In genomic region chr4:186128842-186129241, GRCh38 we compare ENCODE assay signal across 19 cellular contexts. TPM values are rescaled to one million over a fixed set of nuclear protein-coding genes. Genes with fewer than 3 reads are reported as not detected.
DNase-seq lines count a peak whose midpoint lies in the region; FAIRE-seq and TF ChIP-seq lines count a peak whose summit lies in the region.
"Had no signal": no experiment of that assay in that cellular context is flagged by ENCODE, and none has a peak within 500 bp of the region (broad histone marks: within the 10 kb centered on the region; RNA-seq: fewer than 3 reads in every experiment).

No MANE protein-coding gene starts in this region.

- POLR2A ChIA-PET in H1 (lab: Charles Lee; ENCODE audit: partially characterized antibody), result no interaction called here

- TF ChIP-seq POLR2A in H1 (IDR thresholded peaks at IDR 0.05; ENCODE audit: control extremely low read depth in 1 of 2, low read depth in 2 of 2, low read length in 2 of 2) (no peak), testis (IDR thresholded peaks at IDR 0.05) (no peak)

- no peak overlapping the region for H2BK15ac ChIP-seq in H9 (ENCODE audit: low read depth, low read length)
- peak overlapping the region; percentile 73; the same call in 1 of the 2 replicates for H2BK15ac ChIP-seq in H1 (ENCODE audit: low read length)

- H3K4me1 ChIP-seq in H9 (ENCODE audit: insufficient read depth, low read length) (peaks cover 4% of the 10 kb centered on the region; the same call in 1 of the 2 replicates), H1 (replicated peaks in 1 of 4; ENCODE audit: control insufficient read depth in 3 of 4, insufficient read depth in 4 of 4, low read length in 3 of 4) (peaks cover 4 to 12% (median 8%) of the 10 kb centered on the region in 4 experiments; a peak in 6 of 7 replicates), trophoblast cell (ENCODE audit: control insufficient read depth in 1 of 2, insufficient read depth in 2 of 2, low read length in 2 of 2) (peaks cover 0 to 4% of the 10 kb centered on the region in 2 experiments), testis (no peaks in the 10 kb centered on the region)

- H2BK20ac ChIP-seq in H9 (ENCODE audit: low read depth, low read length, poor library complexity, severe bottlenecking), result no peak overlapping the region
- H2BK20ac ChIP-seq in H1 (ENCODE audit: low read length), result 0 out of 2 replicates have a peak overlapping the region, but pooled peaks have one; percentile 16

- H3K4me3 Mint-ChIP-seq in H9, result no peak overlapping the region
- H3K4me3 Mint-ChIP-seq: CD4-positive, alpha-beta memory T cell; GM23338 had no signal

- no peak overlapping the region for H3T11ph ChIP-seq in H9 (ENCODE audit: low read length)

- H3K23ac ChIP-seq in H9 (ENCODE audit: insufficient read length, low read depth, low read length), result no peak overlapping the region
- no peak overlapping the region for H3K23ac ChIP-seq in H1 (ENCODE audit: insufficient read length)
- peak overlapping the region; percentile 80 for H3K23ac ChIP-seq in trophoblast cell (ENCODE audit: low read length)

- no peaks in the 10 kb centered on the region for H3K36me3 Mint-ChIP-seq in H9 (ENCODE audit: insufficient read depth in 1 of 3, low read depth in 3 of 3)
- H3K36me3 Mint-ChIP-seq: CD4-positive, alpha-beta memory T cell had no signal

- TF ChIP-seq EP300 in H1 (IDR thresholded peaks at IDR 0.05; ENCODE audit: borderline replicate concordance in 1 of 2, low read depth in 2 of 2, low read length in 2 of 2), result no peak

- H3K18ac ChIP-seq in H9 (ENCODE audit: insufficient read length, low read depth, low read length), result no peak overlapping the region
- H3K18ac ChIP-seq in H1 (ENCODE audit: extremely low read depth, low read length), result no peak overlapping the region
- H3K18ac ChIP-seq in trophoblast cell (ENCODE audit: low read length), result no peak overlapping the region

- H3K36me3 ChIP-seq in H1 (ENCODE audit: control insufficient read depth in 2 of 4, insufficient read depth in 4 of 4, low read length in 3 of 4), result no peaks in the 10 kb centered on the region
- H3K36me3 ChIP-seq in trophoblast cell (ENCODE audit: control insufficient read depth in 1 of 2, insufficient read depth in 2 of 2, low read length in 2 of 2), result no peaks in the 10 kb centered on the region
- H3K36me3 ChIP-seq in testis (ENCODE audit: low read depth, missing control alignments), result no peaks in the 10 kb centered on the region

- FAIRE-seq in HTR-8/SVneo (lab: Jason Lieb, UNC) (peak; percentile 87), H1 (lab: Jason Lieb, UNC) (no peak)
- FAIRE-seq: GM12878, GM18507, H54 had no signal

- H2BK12ac ChIP-seq in H9 (ENCODE audit: insufficient read length, low read depth, low read length) (no peak overlapping the region), H1 (ENCODE audit: low read depth, low read length) (peak overlapping the region; percentile 53; the same call in 1 of the 2 replicates), trophoblast cell (ENCODE audit: low read length) (no peak overlapping the region)

- DNase-seq in H9 (no peak), HTR-8/SVneo (ENCODE audit: insufficient read length, low spot score) (no peak), H1 (ENCODE audit: low read depth in 1 of 2, low spot score in 2 of 2) (no peak), trophoblast cell (no peak), foreskin melanocyte (no peak), NCI-H345 (lab: John Stamatoyannopoulos, UW) (no peak), amygdala (lab: John Stamatoyannopoulos, UW) (no peak), testis (no peak)
- DNase-seq: C1 segment of cervical spinal cord; Caco-2; CD4-positive, alpha-beta memory T cell; DMS153; DND-41; GDM1; HCEC 1CT had no signal

- H2BK120ac ChIP-seq in H9 (ENCODE audit: low read depth, low read length, poor library complexity, severe bottlenecking) (no peak overlapping the region), H1 (replicated peaks; ENCODE audit: low read depth, low read length) (no peak overlapping the region), trophoblast cell (ENCODE audit: insufficient read depth, low read length, poor library complexity) (no peak overlapping the region)

- H3K9ac ChIP-seq in H9 (ENCODE audit: extremely low read depth, insufficient read length, low read length) (no peak overlapping the region), H1 (replicated peaks in 1 of 4; ENCODE audit: extremely low read depth in 1 of 4, low read depth in 3 of 4, low read length in 3 of 4) (no peak overlapping the region), trophoblast cell (ENCODE audit: low read length) (no peak overlapping the region)

- H3K27ac Mint-ChIP-seq in H9, result no peak overlapping the region; a peak in 1 of 7 replicates
- H3K27ac Mint-ChIP-seq: CD4-positive, alpha-beta memory T cell; GM23338 had no signal

- H4K12ac ChIP-seq in trophoblast cell (ENCODE audit: low read depth, low read length), result no peak overlapping the region

- intact Hi-C loops in testis (cut with DNase I; ENCODE audit: low total_unique reads), result no loop called here

- WGBS in H9 (ENCODE audit: extremely low coverage, insufficient read length, low lambda C conversion rate), result no CpG with 5 or more reads among the region's 3 CpGs
- 85% methylated on average over 3 of the region's 3 CpGs; no CpG with 5 or more reads in 1 of the 2 experiments for WGBS in H1 (ENCODE audit: extremely low coverage in 1 of 2, insufficient coverage in 1 of 2, insufficient read length in 1 of 2, insufficient replicate concordance in 2 of 2, low coverage in 1 of 2, low lambda C conversion rate in 2 of 2, missing lambda C conversion rate in 1 of 2), 2 experiments
- no CpG with 5 or more reads among the region's 3 CpGs for WGBS in trophoblast cell (ENCODE audit: extremely low coverage, insufficient coverage, insufficient read length)
- whole genome bisulfite sequencing in testis, 2 donors, result 93 to 95% methylated on average over 3 of the region's 3 CpGs

- H3K9me3 ChIP-seq in H9 (ENCODE audit: control insufficient read depth, low read depth, low read length) (no peaks in the 10 kb centered on the region), H1 (ENCODE audit: insufficient read depth in 2 of 2, low read depth in 1 of 2, low read length in 1 of 2) (no peaks in the 10 kb centered on the region), trophoblast cell (ENCODE audit: insufficient read depth, low read depth, low read length) (no peaks in the 10 kb centered on the region), testis (no peaks in the 10 kb centered on the region)
- H3K9me3 ChIP-seq: Caco-2 had no signal

- H4K20me1 ChIP-seq in H9 (ENCODE audit: control insufficient read depth, insufficient read depth, insufficient read length), result no peaks in the 10 kb centered on the region
- no peaks in the 10 kb centered on the region for H4K20me1 ChIP-seq in H1 (replicated peaks in 1 of 2; ENCODE audit: control insufficient read depth in 1 of 2, insufficient read depth in 2 of 2, low read length in 2 of 2)

- H3K4me1 Mint-ChIP-seq in H9, result peaks cover 22 to 23% of the 10 kb centered on the region in 2 experiments
- H3K4me1 Mint-ChIP-seq: CD4-positive, alpha-beta memory T cell had no signal

- H2AFZ ChIP-seq in H9 (ENCODE audit: low read length) (no peak overlapping the region), H1 (ENCODE audit: low read length) (no peak overlapping the region), trophoblast cell (ENCODE audit: insufficient read depth, low read length, poor library complexity) (no peak overlapping the region)
- H2AFZ ChIP-seq: GM23338 had no signal

- H2BK5ac ChIP-seq in H9 (ENCODE audit: insufficient read length, low read length) (no peak overlapping the region), H1 (ENCODE audit: low read depth, low read length) (no peak overlapping the region), trophoblast cell (ENCODE audit: low read depth, low read length, poor library complexity) (no peak overlapping the region)

- H3K23me2 ChIP-seq in H9 (ENCODE audit: insufficient read length, low read depth, low read length, poor library complexity, severe bottlenecking) (no peaks in the 10 kb centered on the region), H1 (ENCODE audit: low read depth, low read length) (peaks cover 5% of the 10 kb centered on the region; the same call in 1 of the 2 replicates)

- no peak for TF ChIP-seq CTCF in H9 (conservative IDR thresholded peaks at IDR 0.05)
- TF ChIP-seq CTCF in H1 (IDR thresholded peaks at IDR 0.05; ENCODE audit: control extremely low read depth in 1 of 3, insufficient read depth in 1 of 3, low read depth in 1 of 3, low read length in 3 of 3), result no peak
- TF ChIP-seq CTCF in testis (IDR thresholded peaks at IDR 0.05), result no peak

- no peak overlapping the region for H3K4me2 ChIP-seq in H9 (ENCODE audit: insufficient read depth, insufficient read length, low read length)
- H3K4me2 ChIP-seq in H1 (ENCODE audit: insufficient read depth in 1 of 2, low read depth in 2 of 2, low read length in 2 of 2), result no peak overlapping the region
- no peak overlapping the region for H3K4me2 ChIP-seq in trophoblast cell (ENCODE audit: low read length)
- H3K4me2 ChIP-seq: GM23338 had no signal

- H3K14ac ChIP-seq in H9 (ENCODE audit: insufficient read depth, low read length), result no peak overlapping the region
- H3K14ac ChIP-seq in H1 (ENCODE audit: insufficient read length), result no peak overlapping the region
- H3K14ac ChIP-seq in trophoblast cell (ENCODE audit: low read length), result no peak overlapping the region

- H3K27me3 ChIP-seq in H9 (ENCODE audit: insufficient read depth, low read length), result no peaks in the 10 kb centered on the region
- H3K27me3 ChIP-seq in H1 (replicated peaks in 1 of 4; ENCODE audit: control insufficient read depth in 3 of 4, extremely low read depth in 1 of 4, insufficient read depth in 3 of 4, low read length in 3 of 4), result no peaks in the 10 kb centered on the region
- H3K27me3 ChIP-seq in trophoblast cell (ENCODE audit: insufficient read depth, low read length), result no peaks in the 10 kb centered on the region
- H3K27me3 ChIP-seq in testis, result no peaks in the 10 kb centered on the region

- no peaks in the 10 kb centered on the region for H3K79me2 ChIP-seq in H9 (ENCODE audit: insufficient read depth, low read length)
- no peaks in the 10 kb centered on the region for H3K79me2 ChIP-seq in H1 (ENCODE audit: control insufficient read depth in 1 of 2, insufficient read depth in 2 of 2, low read length in 2 of 2)
- H3K79me2 ChIP-seq in trophoblast cell (ENCODE audit: control insufficient read depth, insufficient read depth, low read length, poor library complexity), result no peaks in the 10 kb centered on the region

- H3K27ac ChIP-seq in H9 (ENCODE audit: insufficient read length, low read depth, low read length), result no peak overlapping the region
- H3K27ac ChIP-seq in H1 (ENCODE audit: low read depth, low read length), result no peak overlapping the region
- H3K27ac ChIP-seq in trophoblast cell (ENCODE audit: low read depth, low read length), result no peak overlapping the region
- no peak overlapping the region for H3K27ac ChIP-seq in testis

- H4K91ac ChIP-seq in H9 (ENCODE audit: insufficient read length, low read depth, low read length) (no peak overlapping the region), H1 (replicated peaks; ENCODE audit: insufficient read length, low read length) (no peak overlapping the region), trophoblast cell (ENCODE audit: low read depth, low read length) (no peak overlapping the region)

- H4K5ac ChIP-seq in H9 (ENCODE audit: insufficient read length, low read depth, low read length), result no peak overlapping the region
- no peak overlapping the region for H4K5ac ChIP-seq in H1 (ENCODE audit: insufficient read length, low read depth, low read length)

- H3K9me3 Mint-ChIP-seq in H9, result no peaks in the 10 kb centered on the region; a peak in 1 of 5 replicates
- H3K9me3 Mint-ChIP-seq: GM23338 had no signal

- H3K27me3 Mint-ChIP-seq in H9 (ENCODE audit: low read depth), result no peaks in the 10 kb centered on the region; the same call in 1 of the 2 replicates

- no peak overlapping the region for H3K4ac ChIP-seq in H9 (ENCODE audit: low read depth, low read length)
- peak overlapping the region; percentile 54 for H3K4ac ChIP-seq in H1 (replicated peaks; ENCODE audit: insufficient read length, low read depth, low read length)
- H3K4ac ChIP-seq in trophoblast cell (ENCODE audit: low read depth, low read length), result no peak overlapping the region

- CTCF ChIA-PET in H1 (lab: Charles Lee; ENCODE audit: partially characterized antibody), result interaction anchor here (0.6 to 2.3 kb wide), 4 partner anchors 8 to 46 kb away, joined by 3 to 18 read pairs (median 6); no protein-coding TSS in a partner anchor

- H2AK5ac ChIP-seq in H9 (ENCODE audit: insufficient read length, low read length), result no peak overlapping the region
- H2AK5ac ChIP-seq in H1 (ENCODE audit: low read depth, low read length), result peak overlapping the region; percentile 97
- H2AK5ac ChIP-seq in trophoblast cell (ENCODE audit: low read length), result no peak overlapping the region

- H3K79me1 ChIP-seq in H9 (ENCODE audit: insufficient read depth, low read depth, low read length, poor library complexity, severe bottlenecking), result no peaks in the 10 kb centered on the region
- H3K79me1 ChIP-seq in H1 (ENCODE audit: low read depth, low read length), result no peaks in the 10 kb centered on the region
- no peaks in the 10 kb centered on the region for H3K79me1 ChIP-seq in trophoblast cell (ENCODE audit: low read length)

- H3K56ac ChIP-seq in H9 (ENCODE audit: insufficient read length, low read depth, low read length) (no peak overlapping the region), H1 (replicated peaks; ENCODE audit: insufficient read length, low read depth, low read length) (peak overlapping the region; percentile 59)

- H4K8ac ChIP-seq in H9 (replicated peaks; ENCODE audit: insufficient read length, low read depth, low read length), result peak overlapping the region; percentile 30
- H4K8ac ChIP-seq in H1 (ENCODE audit: extremely low read depth, insufficient read depth, low read length), result no peak overlapping the region
- no peak overlapping the region for H4K8ac ChIP-seq in trophoblast cell (ENCODE audit: low read depth, low read length)

- H3K4me3 ChIP-seq in H1 (ENCODE audit: extremely low read depth in 1 of 4, insufficient read depth in 2 of 4, low read depth in 3 of 4, low read length in 4 of 4) (no peak overlapping the region), trophoblast cell (ENCODE audit: low read depth, low read length) (no peak overlapping the region), testis (no peak overlapping the region)
- H3K4me3 ChIP-seq: GM12878, GM23338 had no signal

- TF ChIP-seq RAD21 in H1 (IDR thresholded peaks at IDR 0.05 in 1 of 2, conservative IDR thresholded peaks at IDR 0.05 in 1 of 2; ENCODE audit: low read depth in 2 of 2, low read length in 2 of 2), result no peak

RNA-seq across cellular contexts. Expression of gene FAM149A, which starts 24.3 kb away (rescaled TPM):
- total RNA-seq in H9 (2021), result 5.9 and 6.6 TPM in 2 replicates
- total RNA-seq in H1 (2021; fragmentation: NEBNext Ultra II Directional; extraction: Animal tissue kit (Norgen Biotek cat#: 25700)), result 7.5 and 8.5 TPM in 2 replicates
- 6.1 and 9.0 TPM in 2 replicates for polyA plus RNA-seq in H1 (2011; rRNA removed)
- 8.4 TPM for polyA plus RNA-seq in H1 (2011; cell fraction: cytosol; rRNA removed)
- polyA plus RNA-seq in H1 (2011; cell fraction: nucleus; rRNA removed), result 16.0 TPM
- polyA plus RNA-seq in H1 (2012, experiment 1 of 2), result 9.0 to 9.4 TPM (median 9.1 TPM) in 4 replicates
- 6.6 TPM for polyA plus RNA-seq in H1 (2012, experiment 2 of 2)
- polyA plus RNA-seq in H1 (2013, experiment 1 of 2), result 6.8 TPM
- polyA plus RNA-seq in H1 (2013, experiment 2 of 2), result 6.0 TPM
- 12.2 and 15.6 TPM in 2 replicates for polyA minus RNA-seq in H1 (2011; rRNA and poly(A)+ RNA removed)
- polyA minus RNA-seq in H1 (2011; cell fraction: cytosol; rRNA and poly(A)+ RNA removed), result 6.5 TPM
- 11.4 TPM for polyA minus RNA-seq in H1 (2011; cell fraction: nucleus; rRNA and poly(A)+ RNA removed)
- polyA plus RNA-seq in trophoblast cell (2013), result 4.7 and 5.0 TPM in 2 replicates
- 10 to 100 TPM; 11.3 to 14.9 TPM for total RNA-seq in testis
- polyA plus RNA-seq in testis (ENCODE audit: insufficient read depth, low read depth, low replicate concordance), result 13.8 TPM
- polyA plus RNA-seq: CD4-positive, alpha-beta memory T cell had no signal

RNA-seq across cellular contexts. Expression of gene TLR3, which starts 59.9 kb away (rescaled TPM):
- total RNA-seq in H9 (2021) (0.92 and 0.97 TPM in 2 replicates), testis (1 to 10 TPM; 2.3 to 3.2 TPM)
- total RNA-seq in H1 (2021; fragmentation: NEBNext Ultra II Directional; extraction: Animal tissue kit (Norgen Biotek cat#: 25700)), result 2.0 and 2.6 TPM in 2 replicates
- polyA plus RNA-seq in H1 (2011; rRNA removed) (0.72 and 1.00 TPM in 2 replicates), testis (ENCODE audit: insufficient read depth, low read depth, low replicate concordance) (12.6 TPM)
- polyA plus RNA-seq in H1 (2011; cell fraction: cytosol; rRNA removed), result 1.3 TPM
- 0.77 TPM for polyA plus RNA-seq in H1 (2011; cell fraction: nucleus; rRNA removed)
- 0.72 to 2.6 TPM (median 1.2 TPM) in 4 replicates for polyA plus RNA-seq in H1 (2012, experiment 1 of 2)
- polyA plus RNA-seq in H1 (2012, experiment 2 of 2), result 0.17 TPM
- 1.4 TPM for polyA plus RNA-seq in H1 (2013, experiment 1 of 2)
- 1.4 TPM for polyA plus RNA-seq in H1 (2013, experiment 2 of 2)
- polyA minus RNA-seq in H1 (2011; rRNA and poly(A)+ RNA removed), result 2.7 and 3.6 TPM in 2 replicates
- polyA minus RNA-seq in H1 (2011; cell fraction: cytosol; rRNA and poly(A)+ RNA removed), result 1.4 TPM
- 2.6 TPM for polyA minus RNA-seq in H1 (2011; cell fraction: nucleus; rRNA and poly(A)+ RNA removed)
- polyA plus RNA-seq in trophoblast cell (2013), result 1.3 and 1.8 TPM in 2 replicates
